ENCODE assay signal across 22 cellular contexts in genomic region chr14:79254069-79254775, GRCh38.
DNase-seq lines count a peak whose midpoint lies in the region; ATAC-seq and TF ChIP-seq lines count a peak whose summit lies in the region.
"Had no signal": no experiment of that assay in that cellular context is flagged by ENCODE, and none has a peak within 500 bp of the region (broad histone marks: within the 10 kb centered on the region; RNA-seq: fewer than 3 reads in every experiment).

No MANE protein-coding gene starts in this region.

- H3K27me3 Mint-ChIP-seq in GM23338 (ENCODE audit: insufficient read depth, low read depth, poor library complexity), result peaks cover 3% of the 10 kb centered on the region
- H3K27me3 Mint-ChIP-seq: activated CD4-positive, alpha-beta T cell treated with anti-CD3 and anti-CD28 coated beads, Interleukin-2, amount 10 ng/mL, durations not matched to agents 24 days and 14 days; memory B cell had no signal

- H3K27ac ChIP-seq in GM23338 (ENCODE audit: low read depth), result no peak overlapping the region
- H3K27ac ChIP-seq in foreskin keratinocyte, result no peak overlapping the region
- H3K27ac ChIP-seq: BLaER1 treated with 17β-estradiol and CSF1 and Interleukin-3, amounts not matched to agents 10 nM and 100 nM; hepatocyte; Peyer's patch; psoas muscle; testis had no signal

- H3K27me3 ChIP-seq in GM23338 (ENCODE audit: insufficient read depth) (no peaks in the 10 kb centered on the region), foreskin keratinocyte (no peaks in the 10 kb centered on the region), H7 (ENCODE audit: control insufficient read depth, insufficient read depth, low read length) (no peaks in the 10 kb centered on the region)
- H3K27me3 ChIP-seq: BLaER1 treated with 17β-estradiol and CSF1 and Interleukin-3, amounts not matched to agents 10 nM and 100 nM; hepatocyte; Peyer's patch; testis had no signal

- H4K20me1 ChIP-seq in GM23338 (replicated peaks; ENCODE audit: insufficient read depth), result no peaks in the 10 kb centered on the region
- H4K20me1 ChIP-seq: BLaER1 treated with 17β-estradiol and CSF1 and Interleukin-3, amounts not matched to agents 10 nM and 100 nM had no signal

- H3K36me3 ChIP-seq in GM23338 (ENCODE audit: insufficient read depth), result 0 out of 2 replicates have a peak, but pooled peaks cover 5% of the 10 kb centered on the region
- no peaks in the 10 kb centered on the region for H3K36me3 ChIP-seq in H7 (replicated peaks; ENCODE audit: control insufficient read depth, insufficient read depth, low read length)
- H3K36me3 ChIP-seq: BLaER1 treated with 17β-estradiol and CSF1 and Interleukin-3, amounts not matched to agents 10 nM and 100 nM; Peyer's patch had no signal

- no peaks in the 10 kb centered on the region for H3K4me1 ChIP-seq in GM23338 (ENCODE audit: insufficient read depth)
- no peaks in the 10 kb centered on the region for H3K4me1 ChIP-seq in foreskin keratinocyte
- H3K4me1 ChIP-seq: BLaER1 treated with 17β-estradiol and CSF1 and Interleukin-3, amounts not matched to agents 10 nM and 100 nM; Peyer's patch; psoas muscle; testis had no signal

- peaks cover under 1% of the 10 kb centered on the region; the same call in 2 of the 3 replicates for H3K4me1 Mint-ChIP-seq in GM23338
- H3K4me1 Mint-ChIP-seq: activated CD4-positive, alpha-beta T cell treated with anti-CD3 and anti-CD28 coated beads, Interleukin-2, amount 10 ng/mL, durations not matched to agents 24 days and 14 days; memory B cell had no signal

- H3K4me3 Mint-ChIP-seq in GM23338, result no peak overlapping the region
- H3K4me3 Mint-ChIP-seq: activated CD4-positive, alpha-beta T cell treated with anti-CD3 and anti-CD28 coated beads, Interleukin-2, amount 10 ng/mL, durations not matched to agents 24 days and 14 days; memory B cell; nephron progenitor cell had no signal

- no peak overlapping the region for H2AFZ ChIP-seq in GM23338
- H2AFZ ChIP-seq: hepatocyte had no signal

- H3K27ac Mint-ChIP-seq in GM23338, result no peak overlapping the region
- H3K27ac Mint-ChIP-seq: activated CD4-positive, alpha-beta T cell treated with anti-CD3 and anti-CD28 coated beads, Interleukin-2, amount 10 ng/mL, durations not matched to agents 24 days and 14 days; memory B cell; nephron progenitor cell had no signal

- ATAC-seq in GM23338, result no peak
- peak; percentile 18 for ATAC-seq in foreskin keratinocyte
- no peak for ATAC-seq in GM21529 (IDR thresholded peaks at IDR 0.05; ENCODE audit: unreplicated experiment)
- ATAC-seq: psoas muscle had no signal

- peaks cover 6% of the 10 kb centered on the region; the same call in 1 of the 3 replicates for H3K36me3 Mint-ChIP-seq in GM23338 (ENCODE audit: low read depth)
- H3K36me3 Mint-ChIP-seq: memory B cell had no signal

- no peak overlapping the region for H3K4me2 ChIP-seq in GM23338
- H3K4me2 ChIP-seq: BLaER1 treated with 17β-estradiol and CSF1 and Interleukin-3, amounts not matched to agents 10 nM and 100 nM; hepatocyte had no signal

- H3F3A ChIP-seq in GM23338 (replicated peaks; ENCODE audit: low read depth), result no peaks in the 10 kb centered on the region

- DNase-seq in GM23338 (ENCODE audit: low spot score), result no peak
- DNase-seq in amniotic epithelial cell (ENCODE audit: low read depth), result peak; percentile 49
- peak in 1 of 2 donors; percentile 30 for DNase-seq in foreskin keratinocyte
- peak; percentile 11 for DNase-seq in skeletal muscle cell (ENCODE audit: low read depth)
- DNase-seq in NCI-H1436 treated with DMSO at 0.1 percent for 48 hours (lab: John Stamatoyannopoulos, UW), result no peak
- DNase-seq in H7, result no peak
- no peak for DNase-seq in NCI-H774 (lab: John Stamatoyannopoulos, UW)
- DNase-seq: activated CD4-positive, alpha-beta T cell treated with anti-CD3 and anti-CD28 coated beads, Interleukin-2, amount 10 ng/mL, durations not matched to agents 24 days and 14 days; activated gamma-delta T cell treated with Interleukin-2 at 50 U/mL for 16 hours; anterior cingulate cortex; DMS 273 treated with DMSO at 0.1 percent for 48 hours; kidney; NCI-H1694 treated with DMSO at 0.1 percent for 48 hours; NCI-H345; nephron progenitor cell; Peyer's patch; psoas muscle; testis had no signal

- H3K4me3 ChIP-seq in GM23338 (no peak overlapping the region), skeletal muscle cell (ENCODE audit: low read depth, low read length) (no peak overlapping the region), H7 (ENCODE audit: insufficient read depth, low read depth, low read length) (no peak overlapping the region)
- H3K4me3 ChIP-seq: BLaER1 treated with 17β-estradiol and CSF1 and Interleukin-3, amounts not matched to agents 10 nM and 100 nM; hepatocyte; Peyer's patch; psoas muscle; testis had no signal

- no peaks in the 10 kb centered on the region for H3K79me2 ChIP-seq in GM23338 (replicated peaks; ENCODE audit: insufficient read depth)
- H3K79me2 ChIP-seq: hepatocyte had no signal

- TF ChIP-seq CTCF in GM23338 (conservative IDR thresholded peaks at IDR 0.05; ENCODE audit: low read depth in 2 of 2) (no peak), foreskin keratinocyte (conservative IDR thresholded peaks at IDR 0.05) (no peak)

- peaks cover 7% of the 10 kb centered on the region; the same call in 1 of the 3 replicates for H3K9me3 Mint-ChIP-seq in GM23338
- H3K9me3 Mint-ChIP-seq: activated CD4-positive, alpha-beta T cell treated with anti-CD3 and anti-CD28 coated beads, Interleukin-2, amount 10 ng/mL, durations not matched to agents 24 days and 14 days; nephron progenitor cell had no signal

- no peaks in the 10 kb centered on the region for H3K9me2 ChIP-seq in GM23338 (ENCODE audit: insufficient read depth)

TF ChIP-seq in GM23338, 12 proteins besides CTCF, POLR2A, EP300 and RAD21:
- TF ChIP-seq ZNF462 (CRISPR knock-in tag; IDR thresholded peaks at IDR 0.05), result 0 out of 2 replicates have a peak, but pooled peaks have one; percentile 12
- TF ChIP-seq STAT1 (IDR thresholded peaks at IDR 0.05; ENCODE audit: unreplicated experiment), result no peak
- no peak for TF ChIP-seq ZNF114 (CRISPR knock-in tag; IDR thresholded peaks at IDR 0.05)
- no peak for TF ChIP-seq POLR2AphosphoS5 (IDR thresholded peaks at IDR 0.05; ENCODE audit: low read depth)
- no peak for TF ChIP-seq EZH2 (IDR thresholded peaks at IDR 0.05; ENCODE audit: low read depth, unreplicated experiment)

Comparison
In these comparisons a context has a peak if more than half of its experiments do, and no peak if none do; other contexts are left out.
1. DNase-seq: peak in amniotic epithelial cell (single experiment) and skeletal muscle cell (single experiment); none in GM23338 (single experiment), NCI-H1436 treated with DMSO at 0.1 percent for 48 hours (single experiment), H7 (single experiment) and NCI-H774 (single experiment).